Comparison of ENCODE assay signal across 34 cellular contexts in the genomic region with DNA sequence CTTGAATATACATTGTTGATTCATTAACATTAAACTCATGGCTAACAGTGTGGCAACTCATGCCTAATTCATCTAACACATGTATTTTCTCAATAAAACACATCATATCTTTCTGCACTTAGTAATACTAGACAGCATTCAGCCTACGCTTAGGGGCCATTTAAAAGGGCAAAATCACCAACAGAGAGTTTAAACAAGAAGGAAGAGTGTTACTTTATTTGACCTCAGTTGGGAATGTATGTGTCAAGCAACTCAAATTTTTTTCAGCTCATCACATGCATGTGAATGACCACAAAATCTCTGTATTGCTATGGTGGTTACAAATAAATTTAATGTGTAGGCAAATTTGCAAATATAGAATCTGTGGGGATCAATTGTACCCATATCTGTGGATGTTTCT.
"Had no signal": no experiment of that assay in that cellular context is flagged by ENCODE, and none has a peak within 500 bp of the region (broad histone marks: within the 10 kb centered on the region; RNA-seq: fewer than 3 reads in every experiment).

No MANE protein-coding gene starts in this region.

- H3K9me3 Mint-ChIP-seq: activated CD4-positive, alpha-beta memory T cell treated with anti-CD3 and anti-CD28 coated beads, Interleukin-2, amount 10 ng/mL, durations not matched to agents 7 days and 5 days; activated CD4-positive, alpha-beta T cell treated with anti-CD3 and anti-CD28 coated beads, Interleukin-2, amount 10 ng/mL, durations not matched to agents 7 days and 5 days; activated naive CD4-positive, alpha-beta T cell treated with anti-CD3 and anti-CD28 coated beads, Interleukin-2, amount 10 ng/mL, durations not matched to agents 7 days and 5 days; activated naive CD8-positive, alpha-beta T cell treated with anti-CD3 and anti-CD28 coated beads, Interleukin-2, amount 10 ng/mL, durations not matched to agents 7 days and 5 days; dendritic cell treated with granulocyte-macrophage colony-stimulating factor and Interleukin-4, amounts not matched to agents 40 ng/mL and 50 ng/mL, for 4 days; effector memory CD8-positive, alpha-beta T cell had no signal

- H3K4me3 ChIP-seq: body of pancreas, breast epithelium, cardiac muscle cell, coronary artery, dorsolateral prefrontal cortex, esophagus muscularis mucosa, gastroesophageal sphincter, heart right ventricle, hepatocyte had no signal

- DNase-seq: activated CD4-positive, alpha-beta memory T cell treated with anti-CD3 and anti-CD28 coated beads, Interleukin-2, amount 10 ng/mL, durations not matched to agents 7 days and 5 days; activated CD4-positive, alpha-beta T cell treated with anti-CD3 and anti-CD28 coated beads for 1 hour; activated CD4-positive, alpha-beta T cell treated with anti-CD3 and anti-CD28 coated beads for 4 hours; activated CD4-positive, alpha-beta T cell treated with anti-CD3 and anti-CD28 coated beads, Interleukin-2, amount 10 ng/mL, durations not matched to agents 7 days and 5 days; activated CD4-positive, alpha-beta T cell treated with anti-CD3 and anti-CD28 coated beads, Interleukin-2, amount 50 U/mL, for 4 hours; activated CD8-positive, alpha-beta memory T cell treated with anti-CD3 and anti-CD28 coated beads, Interleukin-2, amount 50 U/mL, for 48 hours; activated gamma-delta T cell; activated naive CD4-positive, alpha-beta T cell; activated naive CD4-positive, alpha-beta T cell treated with anti-CD3 and anti-CD28 coated beads, Interleukin-2, amount 10 ng/mL, durations not matched to agents 7 days and 5 days; activated naive CD8-positive, alpha-beta T cell treated with anti-CD3 and anti-CD28 coated beads, Interleukin-2, amount 10 ng/mL, durations not matched to agents 7 days and 5 days; activated T-cell treated with anti-CD3 and anti-CD28 coated beads for 4 hours; activated T-cell treated with anti-CD3 and anti-CD28 coated beads, Interleukin-2, amount 50 U/mL, for 24 hours; activated T-cell treated with anti-CD3 and anti-CD28 coated beads, Interleukin-2, amount 50 U/mL, for 72 hours; amniotic stem cell; anterior cingulate cortex; body of pancreas; central memory CD4-positive, alpha-beta T cell; cerebellar nuclear complex; dorsolateral prefrontal cortex; effector memory CD8-positive, alpha-beta T cell; erythroblast; foreskin keratinocyte; heart right ventricle; T-helper 2 cell had no signal

- ATAC-seq: activated naive CD4-positive, alpha-beta T cell treated with anti-CD3 and anti-CD28 coated beads, Interleukin-2, amount 50 U/mL, for 72 hours; activated T-cell treated with anti-CD3 and anti-CD28 coated beads, Interleukin-2, amount 50 U/mL, for 72 hours; body of pancreas; effector memory CD8-positive, alpha-beta T cell; foreskin keratinocyte; gastroesophageal sphincter; heart right ventricle; WTC11 had no signal

- H3K36me3 Mint-ChIP-seq: activated naive CD4-positive, alpha-beta T cell treated with anti-CD3 and anti-CD28 coated beads, Interleukin-2, amount 10 ng/mL, durations not matched to agents 7 days and 5 days; activated naive CD4-positive, alpha-beta T cell treated with anti-CD3 and anti-CD28 coated beads, Interleukin-2, amount 50 U/mL, for 72 hours; activated naive CD8-positive, alpha-beta T cell treated with anti-CD3 and anti-CD28 coated beads, Interleukin-2, amount 10 ng/mL, durations not matched to agents 7 days and 5 days; WTC11 had no signal

- H3K27me3 ChIP-seq: body of pancreas, breast epithelium, cardiac muscle cell, esophagus muscularis mucosa, foreskin keratinocyte, gastroesophageal sphincter, heart right ventricle, hepatocyte had no signal

- H3K4me1 ChIP-seq: body of pancreas, breast epithelium, foreskin keratinocyte had no signal

- H3K27ac Mint-ChIP-seq: activated CD4-positive, alpha-beta memory T cell treated with anti-CD3 and anti-CD28 coated beads, Interleukin-2, amount 10 ng/mL, durations not matched to agents 7 days and 5 days; activated CD4-positive, alpha-beta T cell treated with anti-CD3 and anti-CD28 coated beads, Interleukin-2, amount 10 ng/mL, durations not matched to agents 7 days and 5 days; activated naive CD4-positive, alpha-beta T cell treated with anti-CD3 and anti-CD28 coated beads, Interleukin-2, amount 10 ng/mL, durations not matched to agents 7 days and 5 days; activated naive CD4-positive, alpha-beta T cell treated with anti-CD3 and anti-CD28 coated beads, Interleukin-2, amount 50 U/mL, for 72 hours; activated naive CD8-positive, alpha-beta T cell treated with anti-CD3 and anti-CD28 coated beads, Interleukin-2, amount 10 ng/mL, durations not matched to agents 7 days and 5 days; activated T-cell treated with anti-CD3 and anti-CD28 coated beads, Interleukin-2, amount 50 U/mL, for 24 hours; activated T-cell treated with anti-CD3 and anti-CD28 coated beads, Interleukin-2, amount 50 U/mL, for 72 hours; dendritic cell treated with granulocyte-macrophage colony-stimulating factor and Interleukin-4, amounts not matched to agents 40 ng/mL and 50 ng/mL, for 4 days; effector memory CD8-positive, alpha-beta T cell; WTC11 had no signal

- H3K27me3 Mint-ChIP-seq: activated naive CD4-positive, alpha-beta T cell treated with anti-CD3 and anti-CD28 coated beads, Interleukin-2, amount 10 ng/mL, durations not matched to agents 7 days and 5 days; activated T-cell treated with anti-CD3 and anti-CD28 coated beads, Interleukin-2, amount 50 U/mL, for 24 hours; dendritic cell treated with granulocyte-macrophage colony-stimulating factor and Interleukin-4, amounts not matched to agents 40 ng/mL and 50 ng/mL, for 4 days had no signal

- H3K9me3 ChIP-seq: body of pancreas, breast epithelium, esophagus muscularis mucosa, gastroesophageal sphincter had no signal

- FAIRE-seq: astrocyte had no signal

- H3K36me3 ChIP-seq: breast epithelium, cardiac muscle cell, esophagus muscularis mucosa, gastroesophageal sphincter, heart right ventricle had no signal

- H3K4me1 Mint-ChIP-seq: activated CD4-positive, alpha-beta memory T cell treated with anti-CD3 and anti-CD28 coated beads, Interleukin-2, amount 10 ng/mL, durations not matched to agents 7 days and 5 days; activated CD4-positive, alpha-beta T cell treated with anti-CD3 and anti-CD28 coated beads, Interleukin-2, amount 10 ng/mL, durations not matched to agents 7 days and 5 days; activated naive CD4-positive, alpha-beta T cell treated with anti-CD3 and anti-CD28 coated beads, Interleukin-2, amount 10 ng/mL, durations not matched to agents 7 days and 5 days; activated naive CD8-positive, alpha-beta T cell treated with anti-CD3 and anti-CD28 coated beads, Interleukin-2, amount 10 ng/mL, durations not matched to agents 7 days and 5 days; WTC11 had no signal

- H3K4me3 Mint-ChIP-seq: activated CD4-positive, alpha-beta memory T cell treated with anti-CD3 and anti-CD28 coated beads, Interleukin-2, amount 10 ng/mL, durations not matched to agents 7 days and 5 days; activated CD4-positive, alpha-beta T cell treated with anti-CD3 and anti-CD28 coated beads, Interleukin-2, amount 10 ng/mL, durations not matched to agents 7 days and 5 days; activated naive CD4-positive, alpha-beta T cell treated with anti-CD3 and anti-CD28 coated beads, Interleukin-2, amount 10 ng/mL, durations not matched to agents 7 days and 5 days; activated naive CD8-positive, alpha-beta T cell treated with anti-CD3 and anti-CD28 coated beads, Interleukin-2, amount 10 ng/mL, durations not matched to agents 7 days and 5 days; activated T-cell treated with anti-CD3 and anti-CD28 coated beads, Interleukin-2, amount 50 U/mL, for 24 hours; activated T-cell treated with anti-CD3 and anti-CD28 coated beads, Interleukin-2, amount 50 U/mL, for 72 hours; dendritic cell treated with granulocyte-macrophage colony-stimulating factor and Interleukin-4, amounts not matched to agents 40 ng/mL and 50 ng/mL, for 4 days; effector memory CD8-positive, alpha-beta T cell; WTC11 had no signal
